ENCODE assay signal across 18 cellular contexts in the genomic region with DNA sequence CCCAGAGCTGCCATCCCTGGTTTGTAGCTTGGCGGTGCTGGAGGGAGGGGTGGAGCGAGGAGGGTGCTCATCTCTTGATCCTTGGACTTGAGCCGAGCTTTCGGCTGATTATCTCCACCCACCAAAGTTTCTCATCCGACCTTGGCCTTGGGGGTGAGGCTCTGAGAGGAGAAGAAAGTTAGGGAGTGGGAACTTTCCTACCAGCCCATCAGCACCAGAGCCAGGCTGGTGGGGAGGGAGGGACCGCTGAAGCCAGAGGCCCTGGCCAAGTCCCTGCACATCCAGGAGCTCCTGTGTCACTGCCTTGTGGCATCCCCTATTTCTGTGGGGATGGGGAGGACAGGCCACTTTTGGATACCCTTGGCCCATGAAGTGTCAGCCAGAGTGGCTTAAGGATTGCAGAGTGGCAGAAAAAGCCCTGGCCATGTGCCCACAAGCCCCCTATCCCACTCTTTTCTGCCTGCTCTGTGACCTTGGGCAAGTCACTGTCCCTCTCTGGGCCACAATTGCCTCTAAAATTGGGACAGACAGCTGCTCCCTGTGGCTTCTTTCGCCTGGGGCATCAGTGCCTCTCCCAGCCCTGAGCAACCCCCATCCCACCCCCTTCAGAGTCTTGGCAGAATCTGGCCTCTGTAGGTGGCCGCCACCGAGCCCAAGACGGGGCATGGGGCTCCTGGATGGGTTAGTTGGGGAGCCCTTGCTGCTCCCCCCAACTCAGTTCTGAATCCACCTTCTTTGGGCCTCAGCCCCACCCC. TPM values are rescaled to one million over a fixed set of nuclear protein-coding genes. Genes with fewer than 3 reads are reported as not detected.
"Had no signal": no experiment of that assay in that cellular context is flagged by ENCODE, and none has a peak within 500 bp of the region (broad histone marks: within the 10 kb centered on the region; RNA-seq: fewer than 3 reads in every experiment).

No MANE protein-coding gene starts in this region.

- H3K4me1 ChIP-seq: psoas muscle, upper lobe of left lung had no signal

- H3K27ac ChIP-seq: epithelial cell of prostate, psoas muscle, skin epidermis, thoracic aorta, upper lobe of left lung had no signal

- DNase-seq: activated CD4-positive, alpha-beta T cell treated with anti-CD3 and anti-CD28 coated beads, Interleukin-2, amount 50 U/mL, for 4 hours; activated CD4-positive, CD25-positive, alpha-beta regulatory T cell treated with anti-CD3 and anti-CD28 coated beads, Interleukin-2, amount 50 U/mL, for 72 hours; activated T-cell treated with anti-CD3 and anti-CD28 coated beads, Interleukin-2, amount 50 U/mL, for 1 hour; endodermal cell; foreskin fibroblast; psoas muscle; upper lobe of left lung had no signal

- H3K27me3 ChIP-seq: upper lobe of left lung had no signal

- H3K4me3 Mint-ChIP-seq: activated naive CD8-positive, alpha-beta T cell treated with anti-CD3 and anti-CD28 coated beads for 36 hours; brain; endodermal cell; memory B cell; neural crest cell had no signal

- H3K4me3 ChIP-seq: psoas muscle, skin epidermis, thoracic aorta, upper lobe of left lung had no signal

- FAIRE-seq: colon had no signal

- H3K9me3 ChIP-seq: psoas muscle, thoracic aorta, upper lobe of left lung had no signal

- H3K9me3 Mint-ChIP-seq: activated naive CD8-positive, alpha-beta T cell treated with anti-CD3 and anti-CD28 coated beads for 36 hours; brain; endodermal cell; memory B cell; neural crest cell had no signal

- H3K4me1 Mint-ChIP-seq: brain, neural crest cell had no signal

- H3K27ac Mint-ChIP-seq: activated naive CD8-positive, alpha-beta T cell treated with anti-CD3 and anti-CD28 coated beads for 36 hours; brain; endodermal cell; memory B cell had no signal

- ATAC-seq: psoas muscle, right cardiac atrium had no signal

- H3K27me3 Mint-ChIP-seq: activated naive CD8-positive, alpha-beta T cell treated with anti-CD3 and anti-CD28 coated beads for 36 hours; brain had no signal

RNA-seq across cellular contexts. Expression of a gene that starts 47.7 kb away (rescaled TPM):
- total RNA-seq: glomerular endothelial cell, neural crest cell, osteocyte, psoas muscle, right cardiac atrium, thoracic aorta had no signal
- polyA plus RNA-seq: psoas muscle, right cardiac atrium had no signal
